1 cellular context compared by ENCODE assay signal in genomic region chr4:185115827-185116232, GRCh38.
A peak's percentile ranks its signal among the peaks of the same experiment; 100 is the strongest.
TF ChIP-seq lines count a peak whose summit lies in the region.

No MANE protein-coding gene starts in this region.

TF ChIP-seq in HepG2, 621 proteins besides CTCF, POLR2A, EP300 and RAD21 (continued from another document):
- TF ChIP-seq HIC2 (CRISPR knock-in tag; IDR thresholded peaks at IDR 0.05; ENCODE audit: low read depth) (no peak), ATF2 (CRISPR knock-in tag; IDR thresholded peaks at IDR 0.05) (0 out of 2 replicates have a peak, but pooled peaks have one; percentile 16), CERS6 (CRISPR knock-in tag; IDR thresholded peaks at IDR 0.05) (no peak), ZBED4 (CRISPR knock-in tag; IDR thresholded peaks at IDR 0.05; ENCODE audit: borderline replicate concordance) (peak; percentile 27; the same call in 1 of the 2 replicates), ZGPAT (CRISPR knock-in tag; IDR thresholded peaks at IDR 0.05) (peak; percentile 33; the same call in 1 of the 2 replicates), RBM22 (optimal IDR thresholded peaks at IDR 0.05; ENCODE audit: low read length) (no peak)
